ENCODE assay signal across 23 cellular contexts in the genomic region with DNA sequence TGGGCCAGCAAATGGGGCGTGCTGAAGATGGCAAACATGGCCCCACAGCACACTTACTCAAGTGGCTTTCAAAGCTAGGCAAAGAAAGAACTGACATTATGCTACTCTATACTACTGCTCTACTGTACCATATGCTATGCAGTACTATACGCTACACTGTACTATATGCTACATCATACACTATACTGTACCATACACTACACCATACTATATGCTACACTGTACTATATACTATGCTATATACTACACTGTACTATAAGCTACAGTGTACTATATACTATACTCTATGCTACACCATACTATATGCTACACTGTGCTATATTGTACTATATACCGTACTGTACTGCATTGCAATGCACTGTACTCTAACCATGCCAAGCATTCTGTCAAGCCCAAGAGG.
"Had no signal": no experiment of that assay in that cellular context is flagged by ENCODE, and none has a peak within 500 bp of the region (broad histone marks: within the 10 kb centered on the region; RNA-seq: fewer than 3 reads in every experiment).

No MANE protein-coding gene starts in this region.

- H3K27ac Mint-ChIP-seq: immature natural killer cell; natural killer cell; stimulated activated naive B cell treated with anti-CD40 and anti-IgM and Interleukin-4, amounts not matched to agents 10 μg/mL and 1 μg/mL and 100 μg/mL, for 72 hours; stimulated activated naive CD8-positive, alpha-beta T cell treated with anti-CD3 and anti-CD28 coated beads, Interleukin-15, Interleukin-2, amounts not matched to agents 100 ng/mL and 50 ng/mL, for 24 hours; type B pancreatic cell had no signal

- H3K27me3 Mint-ChIP-seq: stimulated activated naive B cell treated with anti-CD40 and anti-IgM and Interleukin-4, amounts not matched to agents 10 μg/mL and 1 μg/mL and 100 μg/mL, for 72 hours; stimulated activated naive CD8-positive, alpha-beta T cell treated with anti-CD3 and anti-CD28 coated beads, Interleukin-15, Interleukin-2, amounts not matched to agents 100 ng/mL and 50 ng/mL, for 24 hours; type B pancreatic cell had no signal

- H3K4me3 Mint-ChIP-seq: immature natural killer cell; natural killer cell; stimulated activated naive B cell treated with anti-CD40 and anti-IgM and Interleukin-4, amounts not matched to agents 10 μg/mL and 1 μg/mL and 100 μg/mL, for 72 hours; stimulated activated naive CD8-positive, alpha-beta T cell treated with anti-CD3 and anti-CD28 coated beads, Interleukin-15, Interleukin-2, amounts not matched to agents 100 ng/mL and 50 ng/mL, for 24 hours; type B pancreatic cell had no signal

- H3K4me1 Mint-ChIP-seq: stimulated activated naive B cell treated with anti-CD40 and anti-IgM and Interleukin-4, amounts not matched to agents 10 μg/mL and 1 μg/mL and 100 μg/mL, for 72 hours had no signal

- ATAC-seq: left colon; left lung; pancreas; sciatic nerve; stimulated activated naive B cell treated with anti-CD40 and anti-IgM and Interleukin-4, amounts not matched to agents 10 μg/mL and 1 μg/mL and 100 μg/mL, for 72 hours had no signal

- DNase-seq: heart left ventricle; hypothalamus; immature natural killer cell; kidney; left colon; left lung; lower lobe of right lung; mammary epithelial cell; mesenchymal stem cell; natural killer cell; pancreas; posterior cingulate gyrus; retina; stimulated activated CD4-positive, alpha-beta T cell treated with anti-CD3 and anti-CD28 coated beads, Interleukin-12 subunit alpha, Interleukin-12 subunit beta, amount 100 ng/mL, for 4 hours; stimulated activated CD4-positive, alpha-beta T cell treated with anti-CD3 and anti-CD28 coated beads, Interleukin-15, amount 100 ng/mL, for 24 hours; stimulated activated CD4-positive, alpha-beta T cell treated with anti-CD3 and anti-CD28 coated beads, Interleukin-2, amount 100 ng/mL, for 24 hours; stimulated activated CD4-positive, alpha-beta T cell treated with anti-CD3 and anti-CD28 coated beads, Interleukin-4, amount 100 ng/mL, for 1 hour; stimulated activated naive B cell treated with anti-CD40 and anti-IgM and Interleukin-4, amounts not matched to agents 10 μg/mL and 1 μg/mL and 100 μg/mL, for 72 hours; substantia nigra had no signal

- FAIRE-seq: islet of Langerhans, kidney, pancreas had no signal
